1 cellular context compared by ENCODE assay signal in genomic region chr1:150895618-150896017, GRCh38.
A peak's percentile ranks its signal among the peaks of the same experiment; 100 is the strongest.
TF ChIP-seq lines count a peak whose summit lies in the region.

No MANE protein-coding gene starts in this region.

TF ChIP-seq in K562, 482 proteins besides CTCF, POLR2A, EP300 and RAD21 (continued from another document):
- TF ChIP-seq ATF3 (IDR thresholded peaks at IDR 0.05) = peak; percentile 51
- TF ChIP-seq ATF3 (CRISPR knock-in tag; conservative IDR thresholded peaks at IDR 0.05) = no peak
- peak; percentile 44 for TF ChIP-seq MEIS2 (IDR thresholded peaks at IDR 0.05; ENCODE audit: partially characterized antibody)
